In genomic region chr5:53431665-53432064, GRCh38 we compare ENCODE assay signal across 12 cellular contexts.
"Had no signal": no experiment of that assay in that cellular context is flagged by ENCODE, and none has a peak within 500 bp of the region (broad histone marks: within the 10 kb centered on the region; RNA-seq: fewer than 3 reads in every experiment).

No MANE protein-coding gene starts in this region.

- FAIRE-seq: endometrium, TTC549 had no signal

- H3K79me2 ChIP-seq: parathyroid adenoma had no signal

- H3K9me3 ChIP-seq: stomach, thoracic aorta had no signal

- H3K9ac ChIP-seq: parathyroid adenoma had no signal

- H3K4me3 ChIP-seq: dorsolateral prefrontal cortex, skin epidermis, stomach, thoracic aorta had no signal

- DNase-seq: activated effector memory CD4-positive, alpha-beta T cell treated with Interleukin-2 at 50 U/mL for 16 hours; activated T-cell treated with anti-CD3 and anti-CD28 coated beads, Interleukin-2, amount 50 U/mL, for 24 hours; amygdala; dorsolateral prefrontal cortex; retina; stomach; T-helper 17 cell had no signal

- H3K27me3 ChIP-seq: stomach had no signal

- H2AFZ ChIP-seq: parathyroid adenoma had no signal

- H3K36me3 ChIP-seq: stomach, thoracic aorta had no signal

- H3K27ac ChIP-seq: dorsolateral prefrontal cortex, parathyroid adenoma, skin epidermis, stomach, thoracic aorta had no signal

- H3K4me1 ChIP-seq: stomach had no signal
